8 cellular contexts compared by ENCODE assay signal in genomic region chr4:15005474-15006115, GRCh38. TPM values are rescaled to one million over a fixed set of nuclear protein-coding genes. Genes with fewer than 3 reads are reported as not detected.
A peak's percentile ranks its signal among the peaks of the same experiment; 100 is the strongest.
DNase-seq lines count a peak whose midpoint lies in the region; ATAC-seq and TF ChIP-seq lines count a peak whose summit lies in the region.

No MANE protein-coding gene starts in this region.

- H3K4me2 ChIP-seq in neuronal stem cell (ENCODE audit: insufficient read depth, low read length, poor library complexity, severe bottlenecking), result no peak overlapping the region

- no peak overlapping the region for H2BK120ac ChIP-seq in neuronal stem cell (ENCODE audit: low read depth, low read length)

- DNase-seq in T-helper 17 cell (no peak), fibroblast of pulmonary artery (ENCODE audit: low read depth) (no peak), gastrocnemius medialis (no peak), NCI-H1105 treated with DMSO at 0.1 percent for 48 hours (lab: John Stamatoyannopoulos, UW) (no peak), neuronal stem cell (ENCODE audit: low spot score) (no peak)
- DNase-seq in stimulated activated CD4-positive, alpha-beta T cell treated with anti-CD3 and anti-CD28 coated beads, Interleukin-12 subunit alpha, Interleukin-12 subunit beta, amount 100 ng/mL, for 4 hours, result no peak

- H3K4me1 Mint-ChIP-seq in T-helper 17 cell, result peaks cover 28% of the 10 kb centered on the region

- H2BK15ac ChIP-seq in neuronal stem cell (ENCODE audit: low read length), result no peak overlapping the region

- H3K4me3 ChIP-seq in GM12875 (ENCODE audit: low read depth, low read length) (peak overlapping the region; percentile 94), fibroblast of pulmonary artery (replicated peaks; ENCODE audit: low read depth, low read length) (peak overlapping the region; percentile 75), gastrocnemius medialis (peak overlapping the region; percentile 80 to 87 (median 84)), neuronal stem cell (ENCODE audit: low read length in 2 of 2) (peak overlapping the region in 1 of 2 donors; percentile 80)

- H3K4ac ChIP-seq in neuronal stem cell (ENCODE audit: low read length), result no peak overlapping the region

- in situ Hi-C loops in gastrocnemius medialis (cut with MboI; ENCODE audit: low sequenced_read_pairs in 4 of 4), result loop anchor here in 3 of 4 donors (10.0 to 25.0 kb wide), 6 partner anchors 457 to 1368 kb away; partner anchors contain the start of genes BOD1L1 (in 2 of the 3), CC2D2A (in 2 of the 3) and FBXL5 (in 1 of the 3)

- no peak for TF ChIP-seq POLR2A in gastrocnemius medialis (IDR thresholded peaks at IDR 0.05)

- H3K27ac Mint-ChIP-seq in T-helper 17 cell, result peak overlapping the region; percentile 84

- H2BK5ac ChIP-seq in neuronal stem cell (ENCODE audit: low read length), result no peak overlapping the region

- H4K8ac ChIP-seq in neuronal stem cell (ENCODE audit: low read depth, low read length), result no peak overlapping the region

- no peak overlapping the region for H2AK5ac ChIP-seq in neuronal stem cell (ENCODE audit: low read depth, low read length)

- H3K9me3 ChIP-seq in T-helper 17 cell (ENCODE audit: control insufficient read depth, low read length, poor library complexity, severe bottlenecking), result no peaks in the 10 kb centered on the region
- no peaks in the 10 kb centered on the region for H3K9me3 ChIP-seq in gastrocnemius medialis
- no peaks in the 10 kb centered on the region for H3K9me3 ChIP-seq in neuronal stem cell (replicated peaks in 1 of 2; ENCODE audit: control insufficient read depth in 2 of 2, insufficient read depth in 1 of 2, low read depth in 1 of 2, low read length in 2 of 2)

- intact Hi-C loops in gastrocnemius medialis (cut with DNase I; ENCODE audit: low total_unique reads), result no loop called here

- H2BK12ac ChIP-seq in neuronal stem cell (ENCODE audit: low read length), result no peak overlapping the region

- H3K36me3 Mint-ChIP-seq in T-helper 17 cell (ENCODE audit: low read depth), result peaks cover 2% of the 10 kb centered on the region

- no CpG with 5 or more reads among the region's 4 CpGs for WGBS in neuronal stem cell (ENCODE audit: extremely low coverage in 2 of 2, insufficient read length in 2 of 2, insufficient replicate concordance in 1 of 2), 2 donors

- H3K79me1 ChIP-seq in neuronal stem cell (ENCODE audit: low read depth, low read length), result no peaks in the 10 kb centered on the region

- H3K27me3 ChIP-seq in gastrocnemius medialis (no peaks in the 10 kb centered on the region), neuronal stem cell (ENCODE audit: control insufficient read depth in 3 of 3, insufficient read depth in 3 of 3, low read depth in 1 of 3, low read length in 3 of 3) (peaks cover 4 to 35% (median 15%) of the 10 kb centered on the region in 3 experiments)

- peak overlapping the region; percentile 92 for H3K4me3 Mint-ChIP-seq in T-helper 17 cell

- ATAC-seq in T-helper 17 cell (no peak), gastrocnemius medialis (no peak), GM18909 (IDR thresholded peaks at IDR 0.05; ENCODE audit: poor library complexity, unreplicated experiment) (no peak)

- no peak overlapping the region for H2AFZ ChIP-seq in neuronal stem cell (ENCODE audit: low read length)

- H3K27ac ChIP-seq in gastrocnemius medialis (peak overlapping the region; percentile 93 to 99 (median 98)), neuronal stem cell (replicated peaks; ENCODE audit: low read length) (no peak overlapping the region)

- H3K18ac ChIP-seq in neuronal stem cell (ENCODE audit: low read length), result no peak overlapping the region

- H3K23ac ChIP-seq in neuronal stem cell (ENCODE audit: low read depth, low read length, poor library complexity), result no peak overlapping the region

- no peak overlapping the region for H3K9ac ChIP-seq in neuronal stem cell (ENCODE audit: low read depth, low read length, poor library complexity)

- no peak for TF ChIP-seq CTCF in GM12875 (IDR thresholded peaks at IDR 0.05; ENCODE audit: borderline replicate concordance, insufficient read depth, low read depth, low read length)
- TF ChIP-seq CTCF in fibroblast of pulmonary artery (IDR thresholded peaks at IDR 0.05; ENCODE audit: low read length, missing control alignments), result no peak
- no peak for TF ChIP-seq CTCF in gastrocnemius medialis (IDR thresholded peaks at IDR 0.05 in 4 of 5, conservative IDR thresholded peaks at IDR 0.05 in 1 of 5)

- H3K36me3 ChIP-seq in gastrocnemius medialis (peaks cover 0 to 20% of the 10 kb centered on the region in 2 donors), neuronal stem cell (replicated peaks in 1 of 2; ENCODE audit: control insufficient read depth in 2 of 2, insufficient read depth in 2 of 2, low read length in 2 of 2) (no peaks in the 10 kb centered on the region)

- H3K14ac ChIP-seq in neuronal stem cell (ENCODE audit: low read length), result no peak overlapping the region

- H3K4me1 ChIP-seq in gastrocnemius medialis (peaks cover 25 to 31% of the 10 kb centered on the region in 2 donors), neuronal stem cell (ENCODE audit: control insufficient read depth in 2 of 2, insufficient read depth in 1 of 2, low read depth in 1 of 2, low read length in 2 of 2) (peaks cover 0 to 1% of the 10 kb centered on the region in 2 donors)

- H3K27me3 Mint-ChIP-seq in T-helper 17 cell, result no peaks in the 10 kb centered on the region

- H4K91ac ChIP-seq in neuronal stem cell (ENCODE audit: low read depth, low read length, poor library complexity), result no peak overlapping the region

RNA-seq across cellular contexts. Expression of gene CPEB2, which starts 3.3 kb away (rescaled TPM):
- 10 to 100 TPM; 17.2 to 29.3 TPM for total RNA-seq in T-helper 17 cell
- 10 to 100 TPM in 2 of 4 donors, 1 to 10 TPM in 2; 8.7 to 13.1 (median 10.1) TPM for total RNA-seq in gastrocnemius medialis
- 0.70 TPM for polyA plus RNA-seq in neuronal stem cell (2013, experiment 1 of 2)
- polyA plus RNA-seq in neuronal stem cell (2013, experiment 2 of 2), result 0.73 TPM
